7 cellular contexts compared by ENCODE assay signal in the genomic region with DNA sequence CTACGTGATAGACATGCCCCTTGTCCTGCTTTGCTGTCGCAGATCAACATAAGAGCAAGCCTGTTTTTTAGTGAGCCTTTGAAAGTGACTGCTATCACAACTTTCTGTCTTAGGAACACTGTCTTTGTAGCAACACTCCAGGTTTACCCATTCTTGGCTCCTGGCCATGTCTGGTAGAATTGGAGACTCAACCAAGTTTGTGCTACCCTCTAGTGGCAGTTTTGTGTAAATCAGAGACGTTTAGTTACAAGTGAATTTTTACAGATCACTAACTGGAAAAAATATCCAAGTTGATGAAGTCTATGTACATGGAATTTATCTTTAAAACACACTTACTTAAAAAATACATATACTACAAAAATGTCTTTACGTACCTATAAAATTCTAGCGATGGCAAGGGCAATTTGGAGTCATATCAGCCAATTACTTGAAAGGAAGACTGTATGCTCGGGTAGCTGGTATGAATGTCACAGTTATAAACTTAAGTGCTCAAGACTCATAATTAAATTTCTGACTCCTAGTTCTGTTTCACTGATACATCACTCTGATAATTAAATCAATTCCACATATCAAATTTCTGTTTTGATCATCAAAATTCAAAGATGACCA.
A peak's percentile ranks its signal among the peaks of the same experiment; 100 is the strongest.
DNase-seq lines count a peak whose midpoint lies in the region; ATAC-seq and TF ChIP-seq lines count a peak whose summit lies in the region.

No MANE protein-coding gene starts in this region.

- DNase-seq in GM10248 (ENCODE audit: extremely low spot score) (peak; percentile 29), NT2/D1 (ENCODE audit: low read depth, low spot score) (peak; percentile 20), heart left ventricle (peak in 4 of 5 donors; percentile 66 to 80 (median 74)), prostate gland (ENCODE audit: low spot score) (peak; percentile 82)
- peak; percentile 9 for DNase-seq in activated naive CD8-positive, alpha-beta T cell treated with anti-CD3 and anti-CD28 coated beads for 36 hours

- CTCF ChIA-PET in GM10248 (lab: Yijun Ruan, JAX), result interaction anchor here (0.6 to 1.7 kb wide), 5 partner anchors 10 to 771 kb away, joined by 3 to 7 read pairs (median 4); no protein-coding TSS in a partner anchor

- no peaks in the 10 kb centered on the region for H3K9me3 Mint-ChIP-seq in activated naive CD8-positive, alpha-beta T cell treated with anti-CD3 and anti-CD28 coated beads for 36 hours

- no peak overlapping the region for H3K4me3 Mint-ChIP-seq in activated naive CD8-positive, alpha-beta T cell treated with anti-CD3 and anti-CD28 coated beads for 36 hours

- intact Hi-C loops in heart left ventricle (cut with DNase I) (loop anchor here in 5 of 10 donors (2.0 to 10.0 kb wide), 7 partner anchors 155 to 773 kb away; a partner anchor contains a TSS), prostate gland (cut with DNase I) (loop anchor here (2.0 kb wide), 1 partner anchor 157 kb away; a partner anchor contains a TSS)

- ATAC-seq in GM21717 (IDR thresholded peaks at IDR 0.05; ENCODE audit: unreplicated experiment) (peak; percentile 85), heart left ventricle (peak in 3 of 4 donors; percentile 65 to 69 (median 66))

- no peaks in the 10 kb centered on the region for H3K36me3 ChIP-seq in NT2/D1 (ENCODE audit: insufficient read depth, insufficient read length, low read length)
- no peaks in the 10 kb centered on the region for H3K36me3 ChIP-seq in heart left ventricle
- no peaks in the 10 kb centered on the region for H3K36me3 ChIP-seq in prostate gland

- no peaks in the 10 kb centered on the region for H3K36me3 Mint-ChIP-seq in activated naive CD8-positive, alpha-beta T cell treated with anti-CD3 and anti-CD28 coated beads for 36 hours

- 21 to 26% (median 24%) methylated on average over 6 of the region's 6 CpGs for WGBS in heart left ventricle, 4 donors
- 20% methylated on average over 6 of the region's 6 CpGs for WGBS in prostate gland

- TF ChIP-seq POLR2A in heart left ventricle (IDR thresholded peaks at IDR 0.05) (no peak), prostate gland (IDR thresholded peaks at IDR 0.05) (no peak)

- no peak overlapping the region for H3K9ac ChIP-seq in NT2/D1 (ENCODE audit: insufficient read length, low read depth)

- H3K27me3 ChIP-seq in NT2/D1 (ENCODE audit: insufficient read depth, insufficient read length), result no peaks in the 10 kb centered on the region
- no peaks in the 10 kb centered on the region for H3K27me3 ChIP-seq in heart left ventricle
- no peaks in the 10 kb centered on the region for H3K27me3 ChIP-seq in prostate gland (replicated peaks; ENCODE audit: insufficient read depth)

- H3K27ac ChIP-seq in heart left ventricle, result no peak overlapping the region
- no peak overlapping the region for H3K27ac ChIP-seq in prostate gland

- POLR2A ChIA-PET in GM10248 (lab: Yijun Ruan, JAX), result no interaction called here

- H3K27me3 Mint-ChIP-seq in activated naive CD8-positive, alpha-beta T cell treated with anti-CD3 and anti-CD28 coated beads for 36 hours, result peaks cover 3% of the 10 kb centered on the region

- TF ChIP-seq CTCF in GM10248 (IDR thresholded peaks at IDR 0.05; ENCODE audit: control extremely low read depth, extremely low read depth, low read depth, missing control alignments), result peak; percentile 61
- peak; percentile 59 to 86 (median 76) for TF ChIP-seq CTCF in heart left ventricle (IDR thresholded peaks at IDR 0.05)
- TF ChIP-seq CTCF in prostate gland (IDR thresholded peaks at IDR 0.05), result peak; percentile 40 to 73 (median 68)

- H3K9me3 ChIP-seq in NT2/D1 (ENCODE audit: insufficient read depth, low read length), result no peaks in the 10 kb centered on the region
- peaks cover 0 to under 1% (median 0%) of the 10 kb centered on the region in 12 donors for H3K9me3 ChIP-seq in heart left ventricle
- H3K9me3 ChIP-seq in prostate gland, result no peaks in the 10 kb centered on the region

- no peaks in the 10 kb centered on the region for H3K4me1 Mint-ChIP-seq in activated naive CD8-positive, alpha-beta T cell treated with anti-CD3 and anti-CD28 coated beads for 36 hours

- no peak overlapping the region for H3K4me3 ChIP-seq in NT2/D1 (ENCODE audit: insufficient read length, low read depth)
- no peak overlapping the region for H3K4me3 ChIP-seq in heart left ventricle
- no peak overlapping the region for H3K4me3 ChIP-seq in prostate gland

- H3K27ac Mint-ChIP-seq in activated naive CD8-positive, alpha-beta T cell treated with anti-CD3 and anti-CD28 coated beads for 36 hours, result no peak overlapping the region

- H3K4me1 ChIP-seq in NT2/D1 (ENCODE audit: insufficient read depth, insufficient read length), result no peaks in the 10 kb centered on the region
- peaks cover 0 to 3% (median 0%) of the 10 kb centered on the region in 12 donors for H3K4me1 ChIP-seq in heart left ventricle
- H3K4me1 ChIP-seq in prostate gland (replicated peaks), result no peaks in the 10 kb centered on the region

- no peak for TF ChIP-seq EP300 in Ishikawa (IDR thresholded peaks at IDR 0.05; ENCODE audit: borderline replicate concordance)

- TF ChIP-seq RAD21 in Ishikawa (IDR thresholded peaks at IDR 0.05; ENCODE audit: low read depth), result peak; percentile 91

TF ChIP-seq in Ishikawa, 13 proteins besides CTCF, POLR2A, EP300 and RAD21:
- no peak for TF ChIP-seq FOXM1 (IDR thresholded peaks at IDR 0.05; ENCODE audit: borderline replicate concordance, low read depth)
- peak; percentile 97 for TF ChIP-seq NFIC (IDR thresholded peaks at IDR 0.05)

Comparison
In these comparisons a context has a peak if more than half of its experiments do, and no peak if none do; other contexts are left out.
1. DNase-seq: peak in every context shown above with its lines; median percentile 82 in prostate gland; 74 in heart left ventricle; 29 in GM10248; 20 in NT2/D1; 9 in activated naive CD8-positive, alpha-beta T cell treated with anti-CD3 and anti-CD28 coated beads for 36 hours.